In the genomic region with DNA sequence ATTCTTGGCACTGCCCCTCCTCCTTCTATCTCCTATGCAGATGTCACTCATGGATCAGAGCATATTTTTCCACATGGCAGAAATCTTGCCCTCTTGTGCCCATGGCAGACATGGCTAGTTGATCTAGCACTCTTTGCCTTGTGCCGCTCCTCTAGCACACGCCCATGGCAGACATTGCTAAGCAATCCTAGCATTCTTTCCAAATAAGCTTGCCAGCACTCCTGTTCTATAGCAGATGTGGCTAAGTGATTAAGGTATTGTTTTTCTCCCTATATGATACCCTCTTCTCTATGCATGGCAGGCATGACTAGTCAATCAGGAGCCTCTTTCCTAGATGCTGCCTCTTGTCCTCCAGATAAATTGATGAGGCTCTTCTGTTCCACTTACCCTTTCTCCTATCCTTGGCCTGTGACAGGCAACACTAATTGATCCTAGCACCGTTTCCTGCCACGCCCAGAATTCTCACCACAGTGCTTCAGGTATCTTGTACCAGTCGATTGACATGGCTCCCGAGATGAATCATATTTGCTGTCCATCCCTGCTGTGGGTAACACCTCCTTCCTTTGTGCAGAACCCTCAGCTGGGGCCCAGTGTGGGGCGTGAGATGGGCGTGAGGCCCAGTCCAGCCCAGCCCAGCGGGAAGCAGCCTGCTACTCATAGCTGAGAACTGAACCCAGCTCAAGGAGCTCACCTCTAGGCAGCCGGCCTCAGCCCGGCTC, we compare ENCODE assay signal across 8 cellular contexts. TPM values are rescaled to one million over a fixed set of nuclear protein-coding genes. Genes with fewer than 3 reads are reported as not detected.
A peak's percentile ranks its signal among the peaks of the same experiment; 100 is the strongest.
DNase-seq lines count a peak whose midpoint lies in the region; ATAC-seq, FAIRE-seq and TF ChIP-seq lines count a peak whose summit lies in the region.

No MANE protein-coding gene starts in this region.

- peak; percentile 90 for DNase-seq in activated CD8-positive, alpha-beta memory T cell treated with anti-CD3 and anti-CD28 coated beads, Interleukin-2, amount 10 ng/mL, durations not matched to agents 7 days and 5 days
- DNase-seq in activated CD8-positive, alpha-beta memory T cell treated with anti-CD3 and anti-CD28 coated beads for 24 hours: no peak
- peak; percentile 39 for DNase-seq in activated CD4-positive, alpha-beta T cell treated with anti-CD3 and anti-CD28 coated beads, Interleukin-2, amount 50 U/mL, for 1 hour
- DNase-seq in fibroblast of pulmonary artery (ENCODE audit: low read depth) (peak; percentile 47), middle frontal gyrus (ENCODE audit: extremely low spot score, low spot score) (no peak), DMS153 treated with DMSO at 0.1 percent for 48 hours (lab: John Stamatoyannopoulos, UW; ENCODE audit: unreplicated experiment) (no peak), GM19239 (ENCODE audit: insufficient read length, low spot score) (no peak)

- peak overlapping the region; percentile 82 for H3K27ac Mint-ChIP-seq in activated CD8-positive, alpha-beta memory T cell treated with anti-CD3 and anti-CD28 coated beads, Interleukin-2, amount 10 ng/mL, durations not matched to agents 7 days and 5 days
- peak overlapping the region; percentile 60 for H3K27ac Mint-ChIP-seq in stimulated activated naive CD8-positive, alpha-beta T cell treated with anti-CD3 and anti-CD28 coated beads, Interleukin-15, Interleukin-2, amounts not matched to agents 100 ng/mL and 50 ng/mL, for 24 hours

- no peak overlapping the region for H3K4me3 ChIP-seq in fibroblast of pulmonary artery (replicated peaks; ENCODE audit: low read depth, low read length)

- no peaks in the 10 kb centered on the region for H3K9me3 Mint-ChIP-seq in activated CD8-positive, alpha-beta memory T cell treated with anti-CD3 and anti-CD28 coated beads, Interleukin-2, amount 10 ng/mL, durations not matched to agents 7 days and 5 days (ENCODE audit: low read depth)
- H3K9me3 Mint-ChIP-seq in stimulated activated naive CD8-positive, alpha-beta T cell treated with anti-CD3 and anti-CD28 coated beads, Interleukin-15, Interleukin-2, amounts not matched to agents 100 ng/mL and 50 ng/mL, for 24 hours: no peaks in the 10 kb centered on the region

- peak overlapping the region; percentile 17 for H3K4me3 Mint-ChIP-seq in activated CD8-positive, alpha-beta memory T cell treated with anti-CD3 and anti-CD28 coated beads, Interleukin-2, amount 10 ng/mL, durations not matched to agents 7 days and 5 days
- no peak overlapping the region for H3K4me3 Mint-ChIP-seq in stimulated activated naive CD8-positive, alpha-beta T cell treated with anti-CD3 and anti-CD28 coated beads, Interleukin-15, Interleukin-2, amounts not matched to agents 100 ng/mL and 50 ng/mL, for 24 hours

- TF ChIP-seq CTCF in fibroblast of pulmonary artery (IDR thresholded peaks at IDR 0.05; ENCODE audit: low read length, missing control alignments): no peak

- ATAC-seq in activated CD8-positive, alpha-beta memory T cell treated with anti-CD3 and anti-CD28 coated beads, Interleukin-2, amount 10 ng/mL, durations not matched to agents 7 days and 5 days: peak; percentile 72

- H3K27me3 Mint-ChIP-seq in activated CD8-positive, alpha-beta memory T cell treated with anti-CD3 and anti-CD28 coated beads, Interleukin-2, amount 10 ng/mL, durations not matched to agents 7 days and 5 days: no peaks in the 10 kb centered on the region
- no peaks in the 10 kb centered on the region for H3K27me3 Mint-ChIP-seq in stimulated activated naive CD8-positive, alpha-beta T cell treated with anti-CD3 and anti-CD28 coated beads, Interleukin-15, Interleukin-2, amounts not matched to agents 100 ng/mL and 50 ng/mL, for 24 hours

- no peak for FAIRE-seq in GM19239 (lab: Jason Lieb, UNC)

- CTCF ChIA-PET in activated CD8-positive, alpha-beta memory T cell treated with anti-CD3 and anti-CD28 coated beads, Interleukin-2, amount 10 ng/mL, durations not matched to agents 7 days and 5 days (lab: Charles Lee): interaction anchor here (1.0 to 1.5 kb wide), 4 partner anchors 9 to 60 kb away, joined by 3 to 7 read pairs (median 4); partner anchors contain the start of gene TMED1

- peaks cover 62% of the 10 kb centered on the region for H3K4me1 Mint-ChIP-seq in activated CD8-positive, alpha-beta memory T cell treated with anti-CD3 and anti-CD28 coated beads, Interleukin-2, amount 10 ng/mL, durations not matched to agents 7 days and 5 days
- H3K4me1 Mint-ChIP-seq in stimulated activated naive CD8-positive, alpha-beta T cell treated with anti-CD3 and anti-CD28 coated beads, Interleukin-15, Interleukin-2, amounts not matched to agents 100 ng/mL and 50 ng/mL, for 24 hours (ENCODE audit: low read depth): peaks cover 23% of the 10 kb centered on the region

- H3K36me3 Mint-ChIP-seq in activated CD8-positive, alpha-beta memory T cell treated with anti-CD3 and anti-CD28 coated beads, Interleukin-2, amount 10 ng/mL, durations not matched to agents 7 days and 5 days: peaks cover 40% of the 10 kb centered on the region
- H3K36me3 Mint-ChIP-seq in stimulated activated naive CD8-positive, alpha-beta T cell treated with anti-CD3 and anti-CD28 coated beads, Interleukin-15, Interleukin-2, amounts not matched to agents 100 ng/mL and 50 ng/mL, for 24 hours (ENCODE audit: low read depth): peaks cover 32% of the 10 kb centered on the region

RNA-seq across cellular contexts. Expression of gene TMED1, which starts 26.9 kb away (rescaled TPM):
- total RNA-seq in activated CD8-positive, alpha-beta memory T cell treated with anti-CD3 and anti-CD28 coated beads, Interleukin-2, amount 10 ng/mL, durations not matched to agents 7 days and 5 days: 10 to 100 TPM; 16.0 to 19.2 TPM

RNA-seq across cellular contexts. Expression of gene C19orf38, which starts 39.1 kb away (rescaled TPM):
- total RNA-seq in activated CD8-positive, alpha-beta memory T cell treated with anti-CD3 and anti-CD28 coated beads, Interleukin-2, amount 10 ng/mL, durations not matched to agents 7 days and 5 days: 1 to 10 TPM; 1.2 to 1.7 TPM

Comparison
In these comparisons a context has a peak if more than half of its experiments do, and no peak if none do; other contexts are left out.
1. DNase-seq: peak in activated CD8-positive, alpha-beta memory T cell treated with anti-CD3 and anti-CD28 coated beads, Interleukin-2, amount 10 ng/mL, durations not matched to agents 7 days and 5 days (single experiment), activated CD4-positive, alpha-beta T cell treated with anti-CD3 and anti-CD28 coated beads, Interleukin-2, amount 50 U/mL, for 1 hour (single experiment) and fibroblast of pulmonary artery (single experiment); none in activated CD8-positive, alpha-beta memory T cell treated with anti-CD3 and anti-CD28 coated beads for 24 hours (single experiment), middle frontal gyrus (single experiment), DMS153 treated with DMSO at 0.1 percent for 48 hours (single experiment) and GM19239 (single experiment).